In genomic region chr6:160038479-160038878, GRCh38 we compare ENCODE assay signal across 19 cellular contexts.
DNase-seq lines count a peak whose midpoint lies in the region; ATAC-seq, FAIRE-seq and TF ChIP-seq lines count a peak whose summit lies in the region.
"Had no signal": no experiment of that assay in that cellular context is flagged by ENCODE, and none has a peak within 500 bp of the region (broad histone marks: within the 10 kb centered on the region; RNA-seq: fewer than 3 reads in every experiment).

No MANE protein-coding gene starts in this region.

- no peak for TF ChIP-seq POLR2A in breast epithelium (IDR thresholded peaks at IDR 0.05)
- no peak for TF ChIP-seq POLR2A in vagina (IDR thresholded peaks at IDR 0.05)

- H3K36me3 Mint-ChIP-seq in MCF 10A (ENCODE audit: insufficient read depth, unreplicated experiment) (peaks cover 39% of the 10 kb centered on the region), astrocyte (ENCODE audit: low read depth, unreplicated experiment) (peaks cover 29% of the 10 kb centered on the region)
- peaks cover 11 to 83% (median 42%) of the 10 kb centered on the region in 5 donors for H3K36me3 Mint-ChIP-seq in naive thymus-derived CD4-positive, alpha-beta T cell

- POLR2A ChIA-PET in MCF 10A (lab: Yijun Ruan, JAX): interaction anchor here (1.9 to 5.0 kb wide), 2 partner anchors 59 to 69 kb away, joined by 5 to 33 read pairs; partner anchors contain the start of gene IGF2R
- POLR2A ChIA-PET in naive thymus-derived CD4-positive, alpha-beta T cell (lab: Charles Lee): interaction anchor here (1.2 kb wide), 1 partner anchor 24 kb away, joined by 3 read pairs; no protein-coding TSS in a partner anchor

- H3K27me3 ChIP-seq in breast epithelium (no peaks in the 10 kb centered on the region), astrocyte (ENCODE audit: insufficient read depth, low read length) (no peaks in the 10 kb centered on the region), vagina (no peaks in the 10 kb centered on the region)
- no peaks in the 10 kb centered on the region for H3K27me3 ChIP-seq in naive thymus-derived CD4-positive, alpha-beta T cell (ENCODE audit: control insufficient read depth in 2 of 2, insufficient read depth in 2 of 2, low read length in 2 of 2)

- no peak for TF ChIP-seq CTCF in MCF 10A (IDR thresholded peaks at IDR 0.05; ENCODE audit: unreplicated experiment)
- no peak for TF ChIP-seq CTCF in breast epithelium (IDR thresholded peaks at IDR 0.05)
- TF ChIP-seq CTCF in astrocyte (IDR thresholded peaks at IDR 0.05; ENCODE audit: insufficient read depth, low read depth, low read length): no peak
- TF ChIP-seq CTCF in vagina (IDR thresholded peaks at IDR 0.05): no peak

- CTCF ChIA-PET in MCF 10A (lab: Yijun Ruan, JAX): interaction anchor here (0.6 to 1.5 kb wide), 7 partner anchors 34 to 96 kb away, joined by 3 to 6 read pairs (median 4); no protein-coding TSS in a partner anchor
- CTCF ChIA-PET in naive thymus-derived CD4-positive, alpha-beta T cell (lab: Charles Lee): interaction anchor here (0.5 kb wide), 1 partner anchor 340 kb away, joined by 3 read pairs; no protein-coding TSS in a partner anchor

- H3K27me3 Mint-ChIP-seq in MCF 10A (ENCODE audit: insufficient read depth, unreplicated experiment): no peaks in the 10 kb centered on the region
- no peaks in the 10 kb centered on the region for H3K27me3 Mint-ChIP-seq in astrocyte (ENCODE audit: low read depth, unreplicated experiment)
- H3K27me3 Mint-ChIP-seq in naive thymus-derived CD4-positive, alpha-beta T cell: no peaks in the 10 kb centered on the region
- H3K27me3 Mint-ChIP-seq: IgD-negative memory B cell had no signal

- H3K27ac ChIP-seq in breast epithelium (no peak overlapping the region), astrocyte (ENCODE audit: low read depth, low read length) (no peak overlapping the region), vagina (peak overlapping the region; percentile 16)
- no peak overlapping the region for H3K27ac ChIP-seq in naive thymus-derived CD4-positive, alpha-beta T cell (ENCODE audit: low read depth, low read length)
- H3K27ac ChIP-seq: A549, C4-2B, PC-9 had no signal

- peaks cover 3% of the 10 kb centered on the region for H3K79me2 ChIP-seq in astrocyte (ENCODE audit: insufficient read depth, low read length)

- no TSS peak for BruUV-seq in MCF 10A (replicated peaks; lab: Mats Ljungman, UMichigan)

- H3K4me3 ChIP-seq in breast epithelium: no peak overlapping the region
- no peak overlapping the region for H3K4me3 ChIP-seq in astrocyte (ENCODE audit: insufficient read depth, low read depth, low read length)
- no peak overlapping the region for H3K4me3 ChIP-seq in naive thymus-derived CD4-positive, alpha-beta T cell (ENCODE audit: low read length)
- H3K4me3 ChIP-seq in vagina: no peak overlapping the region
- H3K4me3 ChIP-seq: A549, PC-9 had no signal

- peak; percentile 5 for FAIRE-seq in astrocyte (lab: Jason Lieb, UNC)
- FAIRE-seq: A549, H1 had no signal

- H3K9me3 ChIP-seq in breast epithelium (no peaks in the 10 kb centered on the region), astrocyte (ENCODE audit: insufficient read depth, low read depth, low read length) (no peaks in the 10 kb centered on the region), vagina (no peaks in the 10 kb centered on the region)
- no peaks in the 10 kb centered on the region for H3K9me3 ChIP-seq in naive thymus-derived CD4-positive, alpha-beta T cell (ENCODE audit: control insufficient read depth in 2 of 3, low read length in 3 of 3)
- H3K9me3 ChIP-seq: A549 had no signal

- H3K4me3 Mint-ChIP-seq in MCF 10A (ENCODE audit: unreplicated experiment): no peak overlapping the region
- H3K4me3 Mint-ChIP-seq in astrocyte (ENCODE audit: unreplicated experiment): no peak overlapping the region
- H3K4me3 Mint-ChIP-seq in naive thymus-derived CD4-positive, alpha-beta T cell: no peak overlapping the region

- H3K4me1 ChIP-seq in breast epithelium (peaks cover 0 to 6% of the 10 kb centered on the region in 2 donors), astrocyte (ENCODE audit: insufficient read depth, low read length) (peaks cover 36% of the 10 kb centered on the region), vagina (peaks cover 45% of the 10 kb centered on the region)
- peaks cover 0 to 7% of the 10 kb centered on the region in 2 donors for H3K4me1 ChIP-seq in naive thymus-derived CD4-positive, alpha-beta T cell (ENCODE audit: control insufficient read depth in 2 of 2, insufficient read depth in 2 of 2, low read length in 2 of 2)

- peaks cover 16% of the 10 kb centered on the region for H4K20me1 ChIP-seq in astrocyte (ENCODE audit: insufficient read depth, low read length)

- no peak overlapping the region for H3K9ac ChIP-seq in astrocyte (ENCODE audit: low read length)

- H3K4me1 Mint-ChIP-seq in MCF 10A (ENCODE audit: insufficient read depth, unreplicated experiment): peaks cover 66% of the 10 kb centered on the region
- peaks cover 10% of the 10 kb centered on the region for H3K4me1 Mint-ChIP-seq in astrocyte (ENCODE audit: low read depth, unreplicated experiment)
- peaks cover 12 to 45% (median 35%) of the 10 kb centered on the region in 7 donors for H3K4me1 Mint-ChIP-seq in naive thymus-derived CD4-positive, alpha-beta T cell

- H3K4me2 ChIP-seq in astrocyte (ENCODE audit: low read length): no peak overlapping the region
- H3K4me2 ChIP-seq: A549, PC-9 had no signal

- H3K36me3 ChIP-seq in breast epithelium (no peaks in the 10 kb centered on the region), astrocyte (ENCODE audit: insufficient read depth, low read length) (peaks cover 10% of the 10 kb centered on the region), vagina (peaks cover 0 to 47% of the 10 kb centered on the region in 2 donors)
- H3K36me3 ChIP-seq in naive thymus-derived CD4-positive, alpha-beta T cell (ENCODE audit: control insufficient read depth in 2 of 3, insufficient read depth in 3 of 3, low read length in 3 of 3): peaks cover 14 to 71% (median 18%) of the 10 kb centered on the region in 3 experiments

- no peak overlapping the region for H2AFZ ChIP-seq in astrocyte (ENCODE audit: low read depth, low read length)
- H2AFZ ChIP-seq: PC-9 had no signal

- DNase-seq in MCF 10A (ENCODE audit: unreplicated experiment) (no peak), breast epithelium (ENCODE audit: low spot score in 2 of 2) (no peak), astrocyte (ENCODE audit: low read depth) (no peak), vagina (ENCODE audit: extremely low spot score in 2 of 2) (peak in 1 of 2 donors; percentile 56), T1000 (lab: John Stamatoyannopoulos, UW) (no peak), NCI-H510A treated with DMSO at 0.1 percent for 48 hours (lab: John Stamatoyannopoulos, UW) (no peak)
- DNase-seq in naive thymus-derived CD4-positive, alpha-beta T cell: no peak
- DNase-seq: DND-41, NCI-H1436 treated with DMSO at 0.1 percent for 48 hours, NCI-H2081 treated with DMSO at 0.1 percent for 48 hours, NCI-H2227 treated with DMSO at 0.1 percent for 48 hours, NCI-H748 treated with DMSO at 0.1 percent for 48 hours, PC-9 had no signal

- H3K9me3 Mint-ChIP-seq in MCF 10A (ENCODE audit: unreplicated experiment) (no peaks in the 10 kb centered on the region), astrocyte (ENCODE audit: unreplicated experiment) (no peaks in the 10 kb centered on the region)
- no peaks in the 10 kb centered on the region for H3K9me3 Mint-ChIP-seq in naive thymus-derived CD4-positive, alpha-beta T cell
- H3K9me3 Mint-ChIP-seq: IgD-negative memory B cell had no signal

- intact Hi-C loops in MCF 10A (cut with micrococcal nuclease) (no loop called here), breast epithelium (cut with DNase I; ENCODE audit: low total_unique reads) (no loop called here), vagina (cut with DNase I) (loop anchor here (10.0 kb wide), 1 partner anchor 54 kb away; no protein-coding TSS in a partner anchor)
- intact Hi-C loops in naive thymus-derived CD4-positive, alpha-beta T cell (cut with micrococcal nuclease): no loop called here

- H3K27ac Mint-ChIP-seq in MCF 10A (ENCODE audit: low read depth, unreplicated experiment) (peak overlapping the region; percentile 96), astrocyte (ENCODE audit: unreplicated experiment) (no peak overlapping the region)
- peak overlapping the region in 6 of 9 donors; percentile 1 to 69 (median 24) for H3K27ac Mint-ChIP-seq in naive thymus-derived CD4-positive, alpha-beta T cell

- no peak for ATAC-seq in naive thymus-derived CD4-positive, alpha-beta T cell
- no peak for ATAC-seq in HG03439 (IDR thresholded peaks at IDR 0.05; ENCODE audit: unreplicated experiment)
- ATAC-seq: A549, Right ventricle myocardium inferior had no signal
